Comparison of ENCODE assay signal across 16 cellular contexts in genomic region chr13:95199896-95200295, GRCh38.
DNase-seq lines count a peak whose midpoint lies in the region; ATAC-seq and TF ChIP-seq lines count a peak whose summit lies in the region.
"Had no signal": no experiment of that assay in that cellular context is flagged by ENCODE, and none has a peak within 500 bp of the region (broad histone marks: within the 10 kb centered on the region; RNA-seq: fewer than 3 reads in every experiment).

No MANE protein-coding gene starts in this region.

- CTCF ChIA-PET in PC-9 (lab: Charles Lee) = no interaction called here

- BruUV-seq in PC-9 (replicated peaks; lab: Mats Ljungman, UMichigan) = no TSS peak

- TF ChIP-seq CTCF in endodermal cell (conservative IDR thresholded peaks at IDR 0.05) = no peak
- no peak for TF ChIP-seq CTCF in parathyroid adenoma (IDR thresholded peaks at IDR 0.05)
- no peak for TF ChIP-seq CTCF in PC-9 (conservative IDR thresholded peaks at IDR 0.05)

- no peak overlapping the region for H3K27ac ChIP-seq in endodermal cell (ENCODE audit: low read depth, low read length)
- peak overlapping the region; percentile 91 for H3K27ac ChIP-seq in parathyroid adenoma
- H3K27ac ChIP-seq in PC-9 = no peak overlapping the region
- H3K27ac ChIP-seq: BLaER1 treated with 17β-estradiol and CSF1 and Interleukin-3, amounts not matched to agents 10 nM and 100 nM had no signal

- intact Hi-C loops in PC-9 (cut with micrococcal nuclease; ENCODE audit: unreplicated experiment) = no loop called here

- no peak for ATAC-seq in HG03457 (IDR thresholded peaks at IDR 0.05; ENCODE audit: unreplicated experiment)
- ATAC-seq in GM18868 (IDR thresholded peaks at IDR 0.05; ENCODE audit: unreplicated experiment) = no peak

- peak overlapping the region; percentile 42 for H3K27ac Mint-ChIP-seq in endodermal cell
- H3K27ac Mint-ChIP-seq: HFFc6 had no signal

- H3F3A ChIP-seq in PC-9 (ENCODE audit: insufficient read depth, low read depth) = no peaks in the 10 kb centered on the region

- no peaks in the 10 kb centered on the region for H3K9me2 ChIP-seq in PC-9 (ENCODE audit: insufficient read depth)

- no peak overlapping the region for H3K9ac ChIP-seq in endodermal cell (ENCODE audit: extremely low read depth, low read length, poor library complexity, severe bottlenecking)
- no peak overlapping the region for H3K9ac ChIP-seq in parathyroid adenoma
- H3K9ac ChIP-seq: BLaER1 treated with 17β-estradiol and CSF1 and Interleukin-3, amounts not matched to agents 10 nM and 100 nM had no signal

- peak; percentile 49 for DNase-seq in HT-29 (ENCODE audit: low spot score)
- no peak for DNase-seq in endodermal cell
- peak; percentile 95 for DNase-seq in kidney tubule cell (ENCODE audit: low spot score)
- no peak for DNase-seq in activated T-cell treated with anti-CD3 and anti-CD28 coated beads for 4 hours
- no peak for DNase-seq in PC-9
- DNase-seq: 8988T; AML-193; Calu3; CD4-positive, CD25-positive, alpha-beta regulatory T cell; DMS 273 treated with DMSO at 0.1 percent for 48 hours; HCEC 1CT; HFFc6 had no signal

- H3K9me3 ChIP-seq in endodermal cell (ENCODE audit: control insufficient read depth, low read length) (no peaks in the 10 kb centered on the region), parathyroid adenoma (ENCODE audit: control insufficient read depth, low read length) (no peaks in the 10 kb centered on the region), PC-9 (ENCODE audit: insufficient read depth, low read depth) (no peaks in the 10 kb centered on the region)

- peak overlapping the region; percentile 54 for H3K4me2 ChIP-seq in parathyroid adenoma (ENCODE audit: low read length)
- no peak overlapping the region for H3K4me2 ChIP-seq in PC-9
- H3K4me2 ChIP-seq: BLaER1 treated with 17β-estradiol and CSF1 and Interleukin-3, amounts not matched to agents 10 nM and 100 nM had no signal

- H3K4me3 Mint-ChIP-seq in endodermal cell = no peak overlapping the region
- H3K4me3 Mint-ChIP-seq: CD4-positive, CD25-positive, alpha-beta regulatory T cell; HFFc6 had no signal

- no peaks in the 10 kb centered on the region for H4K20me1 ChIP-seq in PC-9 (ENCODE audit: insufficient read depth)

- H3K36me3 Mint-ChIP-seq in endodermal cell (ENCODE audit: low read depth) = peaks cover 80% of the 10 kb centered on the region

- H3K36me3 ChIP-seq in endodermal cell (ENCODE audit: control insufficient read depth, insufficient read depth, low read length) (peaks cover 31% of the 10 kb centered on the region), parathyroid adenoma (ENCODE audit: control insufficient read depth, insufficient read depth, low read length) (no peaks in the 10 kb centered on the region), PC-9 (ENCODE audit: low read depth) (no peaks in the 10 kb centered on the region)

- POLR2A ChIA-PET in PC-9 (lab: Charles Lee; ENCODE audit: unreplicated experiment) = no interaction called here

- 79 to 93% methylated on average over 2 to 4 of the region's 4 CpGs for WGBS in endodermal cell (ENCODE audit: insufficient coverage in 1 of 2, insufficient read length in 1 of 2), 2 experiments

- H3K27me3 Mint-ChIP-seq in endodermal cell (ENCODE audit: insufficient read depth) = no peaks in the 10 kb centered on the region
- H3K27me3 Mint-ChIP-seq: CD4-positive, CD25-positive, alpha-beta regulatory T cell had no signal

- H3K27me3 ChIP-seq in endodermal cell (ENCODE audit: control insufficient read depth, insufficient read depth, low read length, poor library complexity, severe bottlenecking) (no peaks in the 10 kb centered on the region), parathyroid adenoma (ENCODE audit: control insufficient read depth, insufficient read depth, low read length) (no peaks in the 10 kb centered on the region), PC-9 (ENCODE audit: insufficient read depth, low read depth) (no peaks in the 10 kb centered on the region)
- H3K27me3 ChIP-seq: BLaER1 treated with 17β-estradiol and CSF1 and Interleukin-3, amounts not matched to agents 10 nM and 100 nM had no signal

- peaks cover 4% of the 10 kb centered on the region for H3K4me1 ChIP-seq in endodermal cell (ENCODE audit: control insufficient read depth, insufficient read depth, low read length)
- H3K4me1 ChIP-seq in parathyroid adenoma = peaks cover 25% of the 10 kb centered on the region
- H3K4me1 ChIP-seq in PC-9 (replicated peaks; ENCODE audit: insufficient read depth) = no peaks in the 10 kb centered on the region

- H3K9me3 Mint-ChIP-seq in endodermal cell = peaks cover 13% of the 10 kb centered on the region

- H3K4me1 Mint-ChIP-seq in endodermal cell = peaks cover 26% of the 10 kb centered on the region

- H3K79me2 ChIP-seq in parathyroid adenoma = peaks cover 5% of the 10 kb centered on the region
- no peaks in the 10 kb centered on the region for H3K79me2 ChIP-seq in PC-9 (ENCODE audit: low read depth)

- H3K4me3 ChIP-seq in endodermal cell (ENCODE audit: low read length) (no peak overlapping the region), parathyroid adenoma (ENCODE audit: low read depth, low read length) (peak overlapping the region; percentile 12), PC-9 (no peak overlapping the region)
- H3K4me3 ChIP-seq: BLaER1 treated with 17β-estradiol and CSF1 and Interleukin-3, amounts not matched to agents 10 nM and 100 nM had no signal

- H2AFZ ChIP-seq in parathyroid adenoma (no peak overlapping the region), PC-9 (no peak overlapping the region)

Comparison
In these comparisons a context has a peak if more than half of its experiments do, and no peak if none do; other contexts are left out.
1. DNase-seq: peak in HT-29 (single experiment) and kidney tubule cell (single experiment); none in endodermal cell (single experiment), activated T-cell treated with anti-CD3 and anti-CD28 coated beads for 4 hours (single experiment) and PC-9 (0 of 2).